ENCODE assay signal across 8 cellular contexts in genomic region chr7:130242198-130243014, GRCh38. TPM values are rescaled to one million over a fixed set of nuclear protein-coding genes. Genes with fewer than 3 reads are reported as not detected.
DNase-seq lines count a peak whose midpoint lies in the region; FAIRE-seq and TF ChIP-seq lines count a peak whose summit lies in the region.

No MANE protein-coding gene starts in this region.

- peaks cover 6% of the 10 kb centered on the region for H3K36me3 Mint-ChIP-seq in MCF 10A (ENCODE audit: insufficient read depth, unreplicated experiment)

- TF ChIP-seq CTCF in GM12874 (IDR thresholded peaks at IDR 0.05; ENCODE audit: insufficient read depth, low read depth, low read length) (peak; percentile 87), MCF 10A (IDR thresholded peaks at IDR 0.05; ENCODE audit: unreplicated experiment) (peak; percentile 96), kidney (IDR thresholded peaks at IDR 0.05; ENCODE audit: borderline replicate concordance, extremely low read depth, insufficient read depth) (peak; percentile 72)

- no peaks in the 10 kb centered on the region for H3K4me1 ChIP-seq in kidney (ENCODE audit: control insufficient read depth in 1 of 2, insufficient read depth in 1 of 2, low read depth in 1 of 2, low read length in 2 of 2)

- H3K27ac ChIP-seq in kidney (ENCODE audit: low read depth in 2 of 2, low read length in 2 of 2), result no peak overlapping the region

- peaks cover 12% of the 10 kb centered on the region for H3K4me1 Mint-ChIP-seq in MCF 10A (ENCODE audit: insufficient read depth, unreplicated experiment)

- peak; percentile 53 for DNase-seq in A172 (ENCODE audit: low spot score)
- peak; percentile 61 for DNase-seq in NAMALWA (ENCODE audit: low spot score)
- peak; percentile 26 for DNase-seq in UCSD-AML1 (lab: John Stamatoyannopoulos, UW; ENCODE audit: unreplicated experiment)
- DNase-seq in MCF 10A (ENCODE audit: unreplicated experiment), result peak; percentile 68
- no peak for DNase-seq in kidney
- peak; percentile 39 to 63 for DNase-seq in stimulated activated CD4-positive, alpha-beta T cell treated with anti-CD3 and anti-CD28 coated beads, Interleukin-4, amount 100 ng/mL, for 4 hours
- no peak for DNase-seq in cerebellar nuclear complex (lab: John Stamatoyannopoulos, UW)

- no peaks in the 10 kb centered on the region for H3K9me3 ChIP-seq in kidney (ENCODE audit: control insufficient read depth in 1 of 2, low read length in 2 of 2)

- no peak overlapping the region for H3K4me3 Mint-ChIP-seq in MCF 10A (ENCODE audit: unreplicated experiment)

- no peak overlapping the region for H3K4me3 ChIP-seq in kidney (ENCODE audit: low read length in 2 of 2)

- H3K27me3 Mint-ChIP-seq in MCF 10A (ENCODE audit: insufficient read depth, unreplicated experiment), result no peaks in the 10 kb centered on the region

- no TSS peak for BruUV-seq in MCF 10A (replicated peaks; lab: Mats Ljungman, UMichigan)

- POLR2A ChIA-PET in MCF 10A (lab: Yijun Ruan, JAX), result interaction anchor here (0.5 to 1.6 kb wide), 5 partner anchors 32 to 164 kb away, joined by 3 to 5 read pairs (median 5); no protein-coding TSS in a partner anchor

- intact Hi-C loops in MCF 10A (cut with micrococcal nuclease) (loop anchor here (1.0 to 5.0 kb wide), 7 partner anchors 115 to 516 kb away; no protein-coding TSS in a partner anchor), kidney (cut with DNase I) (no loop called here)

- H3K36me3 ChIP-seq in kidney (ENCODE audit: control insufficient read depth in 1 of 2, insufficient read depth in 2 of 2, low read length in 2 of 2), result no peaks in the 10 kb centered on the region

- no peak for FAIRE-seq in kidney (lab: Jason Lieb, UNC)

- H3K9ac ChIP-seq in kidney (ENCODE audit: low read length in 2 of 2), result no peak overlapping the region

- peaks cover 8% of the 10 kb centered on the region for H3K9me3 Mint-ChIP-seq in MCF 10A (ENCODE audit: unreplicated experiment)

- CTCF ChIA-PET in MCF 10A (lab: Yijun Ruan, JAX), result interaction anchor here (0.6 to 1.4 kb wide), 10 partner anchors 10 to 515 kb away, joined by 3 to 5 read pairs (median 3); no protein-coding TSS in a partner anchor

- H3K27ac Mint-ChIP-seq in MCF 10A (ENCODE audit: low read depth, unreplicated experiment), result no peak overlapping the region

RNA-seq across cellular contexts. Expression of gene CPA2, which starts 24.3 kb away (rescaled TPM):
- total RNA-seq in A172 (2014; rRNA removed; shearing (Covaris generic)), result not detected in 2 replicates
- not detected in 2 replicates for total RNA-seq in MCF 10A (2022)
- not detected for total RNA-seq in kidney
- polyA plus RNA-seq in kidney (ENCODE audit: insufficient read depth, low read depth, low replicate concordance), result not detected

RNA-seq across cellular contexts. Expression of gene SSMEM1, which starts 34.7 kb away (rescaled TPM):
- total RNA-seq in A172 (2014; rRNA removed; shearing (Covaris generic)), result not detected in 2 replicates
- total RNA-seq in MCF 10A (2022) (not detected in 2 replicates), kidney (not detected)
- not detected for polyA plus RNA-seq in kidney (ENCODE audit: insufficient read depth, low read depth, low replicate concordance)

RNA-seq across cellular contexts. Expression of gene TMEM209, which starts 37.2 kb away (rescaled TPM):
- total RNA-seq in A172 (2014; rRNA removed; shearing (Covaris generic)), result 12.7 and 14.9 TPM in 2 replicates
- 38.3 and 45.3 TPM in 2 replicates for total RNA-seq in MCF 10A (2022)
- 29.0 TPM for total RNA-seq in kidney
- polyA plus RNA-seq in kidney (ENCODE audit: insufficient read depth, low read depth, low replicate concordance), result 4.3 TPM

RNA-seq across cellular contexts. Expression of gene CPA4, which starts 50.6 kb away (rescaled TPM):
- 387 and 495 TPM in 2 replicates for total RNA-seq in A172 (2014; rRNA removed; shearing (Covaris generic))
- total RNA-seq in MCF 10A (2022) (1.8 and 4.3 TPM in 2 replicates), kidney (1.1 TPM)
- polyA plus RNA-seq in kidney (ENCODE audit: insufficient read depth, low read depth, low replicate concordance), result not detected

Comparison
In these comparisons a context has a peak if more than half of its experiments do, and no peak if none do; other contexts are left out.
1. DNase-seq: peak in A172 (single experiment), NAMALWA (single experiment), UCSD-AML1 (single experiment), MCF 10A (single experiment) and stimulated activated CD4-positive, alpha-beta T cell treated with anti-CD3 and anti-CD28 coated beads, Interleukin-4, amount 100 ng/mL, for 4 hours (2 of 2); none in kidney (single experiment) and cerebellar nuclear complex (0 of 2).
2. Peak in every context shown above with its lines, with median percentiles within 50 percentile points of each other: CTCF ChIP-seq.